Comparison of ENCODE assay signal across 1 cellular context in genomic region chr6:42050011-42050896, GRCh38.
TF ChIP-seq lines count a peak whose summit lies in the region.

Gene TAF8, plus strand, starts transcription at chr6:42050524. Its CDS starts 18 bp downstream, at chr6:42050542.

TF ChIP-seq in HepG2, 621 proteins besides CTCF, POLR2A, EP300 and RAD21 (continued from another document and continues in another):
- TF ChIP-seq ZBTB44 (CRISPR knock-in tag; IDR thresholded peaks at IDR 0.05) (no peak; the same call in 1 of the 2 replicates), RORA (CRISPR knock-in tag; IDR thresholded peaks at IDR 0.05) (peak; percentile 76; the same call in 1 of the 2 replicates), ZNF276 (CRISPR knock-in tag; IDR thresholded peaks at IDR 0.05; ENCODE audit: low read depth) (peak; percentile 83; the same call in 1 of the 2 replicates), KAT8 (CRISPR knock-in tag; IDR thresholded peaks at IDR 0.05) (peak; percentile 94), ZNF30 (CRISPR knock-in tag; IDR thresholded peaks at IDR 0.05) (no peak), ZNF256 (CRISPR knock-in tag; conservative IDR thresholded peaks at IDR 0.05) (peak; percentile 49; the same call in 1 of the 2 replicates), POLR2AphosphoS2 (IDR thresholded peaks at IDR 0.05; ENCODE audit: low read depth, low read length) (0 out of 2 replicates have a peak, but pooled peaks have one; percentile 67), ZNF224 (CRISPR knock-in tag; IDR thresholded peaks at IDR 0.05) (0 out of 2 replicates have a peak, but pooled peaks have one; percentile 76), ZBTB25 (CRISPR knock-in tag; IDR thresholded peaks at IDR 0.05) (0 out of 2 replicates have a peak, but pooled peaks have one; percentile 47), MED13 (CRISPR knock-in tag; IDR thresholded peaks at IDR 0.05) (peak; percentile 80; the same call in 1 of the 2 replicates), ZNF652 (CRISPR knock-in tag; IDR thresholded peaks at IDR 0.05; ENCODE audit: borderline replicate concordance, low read depth) (no peak), HHEX (CRISPR knock-in tag; IDR thresholded peaks at IDR 0.05) (no peak), RFX3 (CRISPR knock-in tag; IDR thresholded peaks at IDR 0.05) (no peak), ZNF710 (CRISPR knock-in tag; IDR thresholded peaks at IDR 0.05; ENCODE audit: borderline replicate concordance) (peak; percentile 81), ZNF318 (CRISPR knock-in tag; IDR thresholded peaks at IDR 0.05) (peak; percentile 55; the same call in 1 of the 2 replicates), GMEB2 (CRISPR knock-in tag; IDR thresholded peaks at IDR 0.05; ENCODE audit: low read depth) (peak; percentile 82), PAWR (CRISPR knock-in tag; IDR thresholded peaks at IDR 0.05; ENCODE audit: borderline replicate concordance) (peak; percentile 67; the same call in 1 of the 2 replicates), ZBTB14 (CRISPR knock-in tag; IDR thresholded peaks at IDR 0.05) (peak; percentile 51), ARNT2 (CRISPR knock-in tag; IDR thresholded peaks at IDR 0.05; ENCODE audit: low read depth) (peak; percentile 88), NFIC (IDR thresholded peaks at IDR 0.05; ENCODE audit: low read length) (no peak), SKIL (CRISPR knock-in tag; IDR thresholded peaks at IDR 0.05; ENCODE audit: borderline replicate concordance) (no peak), ZNF772 (CRISPR knock-in tag; IDR thresholded peaks at IDR 0.05) (no peak), TRAFD1 (CRISPR knock-in tag; IDR thresholded peaks at IDR 0.05; ENCODE audit: borderline replicate concordance) (0 out of 2 replicates have a peak, but pooled peaks have one; percentile 60), HMG20A (CRISPR knock-in tag; IDR thresholded peaks at IDR 0.05; ENCODE audit: borderline replicate concordance) (no peak), MIER3 (CRISPR knock-in tag; IDR thresholded peaks at IDR 0.05; ENCODE audit: borderline replicate concordance) (peak; percentile 87), ZNF441 (CRISPR knock-in tag; IDR thresholded peaks at IDR 0.05; ENCODE audit: borderline replicate concordance) (peak; percentile 47; the same call in 1 of the 2 replicates), RNF219 (CRISPR knock-in tag; IDR thresholded peaks at IDR 0.05) (no peak), MEIS1 (CRISPR knock-in tag; IDR thresholded peaks at IDR 0.05; ENCODE audit: borderline replicate concordance) (peak; percentile 70; the same call in 1 of the 2 replicates)
